In genomic region chr1:227069490-227069889, GRCh38 we compare ENCODE assay signal across 29 cellular contexts.
"Had no signal": no experiment of that assay in that cellular context is flagged by ENCODE, and none has a peak within 500 bp of the region (broad histone marks: within the 10 kb centered on the region; RNA-seq: fewer than 3 reads in every experiment).

No MANE protein-coding gene starts in this region.

- H3K27me3 ChIP-seq: left lung, pancreas, tibial nerve, uterus had no signal

- H3K4me3 ChIP-seq: left lung, lung, mucosa of descending colon, pancreas, prostate gland, skin epidermis, tibial nerve, uterus had no signal

- H3K4me3 Mint-ChIP-seq: naive thymus-derived CD8-positive, alpha-beta T cell; nephron; neural crest cell; stimulated activated memory B cell treated with anti-CD40 and anti-IgM and Interleukin-4, amounts not matched to agents 10 μg/mL and 1 μg/mL and 100 μg/mL, for 72 hours; stimulated activated naive CD8-positive, alpha-beta T cell treated with anti-CD3 and anti-CD28 coated beads, Interleukin-15, amount 100 ng/mL, for 72 hours; type B pancreatic cell had no signal

- DNase-seq: hippocampal formation; kidney; left colon; left lung; mesendoderm; midbrain; mucosa of descending colon; naive thymus-derived CD8-positive, alpha-beta T cell; nucleus accumbens; pancreas; posterior cingulate gyrus; retina; right cardiac atrium; stimulated activated CD4-positive, alpha-beta T cell treated with anti-CD3 and anti-CD28 coated beads, Interleukin-1b, Interleukin-23, amount 100 ng/mL, for 48 hours; stimulated activated CD4-positive, alpha-beta T cell treated with anti-CD3 and anti-CD28 coated beads, Interleukin-2, amount 100 ng/mL, for 48 hours; stimulated activated CD4-positive, alpha-beta T cell treated with anti-CD3 and anti-CD28 coated beads, Interleukin-4, amount 100 ng/mL, for 4 hours; stimulated activated CD8-positive, alpha-beta memory T cell treated with anti-CD3 and anti-CD28 coated beads, Interleukin-4, amount 100 ng/mL, for 48 hours; stimulated activated naive CD4-positive, alpha-beta T cell treated with Interleukin-2 at 50 U/mL for 16 hours; stimulated activated naive CD8-positive, alpha-beta T cell treated with anti-CD3 and anti-CD28 coated beads, Interleukin-15, amount 100 ng/mL, for 72 hours; substantia nigra; uterus had no signal

- H3K9me3 ChIP-seq: left lung, mucosa of descending colon, pancreas, prostate gland, tibial nerve, uterus had no signal

- H3K4me1 ChIP-seq: left lung, pancreas, prostate gland, tibial nerve, uterus had no signal

- H3K27me3 Mint-ChIP-seq: stimulated activated memory B cell treated with anti-CD40 and anti-IgM and Interleukin-4, amounts not matched to agents 10 μg/mL and 1 μg/mL and 100 μg/mL, for 72 hours; stimulated activated naive CD8-positive, alpha-beta T cell treated with anti-CD3 and anti-CD28 coated beads, Interleukin-15, amount 100 ng/mL, for 72 hours; type B pancreatic cell had no signal

- H3K9me3 Mint-ChIP-seq: naive thymus-derived CD8-positive, alpha-beta T cell; nephron; neural crest cell; stimulated activated memory B cell treated with anti-CD40 and anti-IgM and Interleukin-4, amounts not matched to agents 10 μg/mL and 1 μg/mL and 100 μg/mL, for 72 hours; stimulated activated naive CD8-positive, alpha-beta T cell treated with anti-CD3 and anti-CD28 coated beads, Interleukin-15, amount 100 ng/mL, for 72 hours had no signal

- H3K36me3 ChIP-seq: pancreas, prostate gland, uterus had no signal

- H3K36me3 Mint-ChIP-seq: naive thymus-derived CD8-positive, alpha-beta T cell; stimulated activated memory B cell treated with anti-CD40 and anti-IgM and Interleukin-4, amounts not matched to agents 10 μg/mL and 1 μg/mL and 100 μg/mL, for 72 hours had no signal

- H3K27ac Mint-ChIP-seq: naive thymus-derived CD8-positive, alpha-beta T cell; nephron; stimulated activated memory B cell treated with anti-CD40 and anti-IgM and Interleukin-4, amounts not matched to agents 10 μg/mL and 1 μg/mL and 100 μg/mL, for 72 hours; stimulated activated naive CD8-positive, alpha-beta T cell treated with anti-CD3 and anti-CD28 coated beads, Interleukin-15, amount 100 ng/mL, for 72 hours; type B pancreatic cell had no signal

- H3K4me1 Mint-ChIP-seq: naive thymus-derived CD8-positive, alpha-beta T cell; neural crest cell; stimulated activated memory B cell treated with anti-CD40 and anti-IgM and Interleukin-4, amounts not matched to agents 10 μg/mL and 1 μg/mL and 100 μg/mL, for 72 hours; stimulated activated naive CD8-positive, alpha-beta T cell treated with anti-CD3 and anti-CD28 coated beads, Interleukin-15, amount 100 ng/mL, for 72 hours had no signal

- H3K27ac ChIP-seq: left lung, pancreas, prostate gland, skin epidermis, tibial nerve, uterus had no signal
